15 cellular contexts compared by ENCODE assay signal in the genomic region with DNA sequence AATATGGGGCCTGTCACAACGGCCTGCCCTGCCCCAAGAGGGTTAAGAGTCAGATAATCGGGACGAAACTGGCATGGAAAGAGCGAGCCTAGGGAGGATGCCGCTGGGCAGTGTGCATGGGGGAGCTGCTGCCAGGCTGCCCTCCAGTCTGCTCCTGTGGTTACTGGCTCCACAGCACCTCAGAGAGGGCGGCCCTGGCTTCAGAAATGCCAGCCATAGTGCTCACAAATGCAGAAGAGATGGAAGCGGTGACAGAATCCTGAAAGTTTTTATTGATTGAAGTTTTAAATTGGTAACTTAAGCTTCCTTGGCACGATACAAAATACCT. TPM values are rescaled to one million over a fixed set of nuclear protein-coding genes. Genes with fewer than 3 reads are reported as not detected.
DNase-seq lines count a peak whose midpoint lies in the region; ATAC-seq and TF ChIP-seq lines count a peak whose summit lies in the region.
"Had no signal": no experiment of that assay in that cellular context is flagged by ENCODE, and none has a peak within 500 bp of the region (broad histone marks: within the 10 kb centered on the region; RNA-seq: fewer than 3 reads in every experiment).

No MANE protein-coding gene starts in this region.

- DNase-seq in SK-N-SH = no peak
- no peak for DNase-seq in PC-3
- no peak for DNase-seq in endodermal cell
- no peak for DNase-seq in cardiac septum (ENCODE audit: low spot score)
- DNase-seq: KBM-7, NCI-H1092, NCI-H1694 treated with DMSO at 0.1 percent for 48 hours, NCI-H345, RPMI8226 had no signal

- no peaks in the 10 kb centered on the region for H3K27me3 ChIP-seq in SK-N-SH (ENCODE audit: insufficient read depth)
- no peaks in the 10 kb centered on the region for H3K27me3 ChIP-seq in PC-3 (ENCODE audit: low read length)
- H3K27me3 ChIP-seq in endodermal cell (ENCODE audit: control insufficient read depth, insufficient read depth, low read length, poor library complexity, severe bottlenecking) = no peaks in the 10 kb centered on the region
- H3K27me3 ChIP-seq in parathyroid adenoma (ENCODE audit: control insufficient read depth, insufficient read depth, low read length) = no peaks in the 10 kb centered on the region

- no peak for TF ChIP-seq EP300 in SK-N-SH (IDR thresholded peaks at IDR 0.05; ENCODE audit: borderline replicate concordance in 1 of 2, low read depth in 1 of 2, low read length in 1 of 2)

- CTCF ChIA-PET in SK-N-SH (lab: Yijun Ruan, JAX) = interaction anchor here (0.7 to 4.2 kb wide), 16 partner anchors 9 to 392 kb away, joined by 3 to 29 read pairs (median 4); a partner anchor contains a TSS
- CTCF ChIA-PET in PC-3 (lab: Charles Lee) = no interaction called here

- no peak overlapping the region for H3K4me3 Mint-ChIP-seq in endodermal cell

- no TSS peak for BruUV-seq in PC-3 (replicated peaks; lab: Mats Ljungman, UMichigan)

- H3F3A ChIP-seq in SK-N-SH (replicated peaks; ENCODE audit: insufficient read depth) (peaks cover 10% of the 10 kb centered on the region), PC-3 (ENCODE audit: low read length, unreplicated experiment) (no peaks in the 10 kb centered on the region)

- WGBS in SK-N-SH (ENCODE audit: low lambda C conversion rate) = 91% methylated on average over 8 of the region's 8 CpGs
- 95 to 100% methylated on average over 3 to 8 of the region's 8 CpGs for WGBS in endodermal cell (ENCODE audit: insufficient coverage in 1 of 2, insufficient read length in 1 of 2), 2 experiments

- H4K20me1 ChIP-seq in SK-N-SH (ENCODE audit: insufficient read depth) = no peaks in the 10 kb centered on the region
- H4K20me1 ChIP-seq in PC-3 (ENCODE audit: low read length) = no peaks in the 10 kb centered on the region

- intact Hi-C loops in PC-3 (cut with micrococcal nuclease) = loop anchor here (1.0 to 10.0 kb wide), 5 partner anchors 40 to 210 kb away; a partner anchor contains a TSS
- intact Hi-C loops in cardiac septum (cut with DNase I) = loop anchor here (5.0 kb wide), 1 partner anchor 210 kb away; no protein-coding TSS in a partner anchor

- H3K4me3 ChIP-seq in SK-N-SH (ENCODE audit: low read depth in 2 of 2, low read length in 1 of 2) (no peak overlapping the region), PC-3 (ENCODE audit: low read length) (no peak overlapping the region), endodermal cell (ENCODE audit: low read length) (no peak overlapping the region), parathyroid adenoma (ENCODE audit: low read depth, low read length) (no peak overlapping the region)

- H3K9ac ChIP-seq in SK-N-SH (no peak overlapping the region), PC-3 (ENCODE audit: low read length) (no peak overlapping the region), endodermal cell (ENCODE audit: extremely low read depth, low read length, poor library complexity, severe bottlenecking) (no peak overlapping the region), parathyroid adenoma (no peak overlapping the region)

- no peak for TF ChIP-seq RAD21 in SK-N-SH (IDR thresholded peaks at IDR 0.05; ENCODE audit: low read length)

- H3K27ac ChIP-seq in SK-N-SH (ENCODE audit: low read depth in 2 of 2, low read length in 1 of 2) (no peak overlapping the region), PC-3 (ENCODE audit: low read length) (no peak overlapping the region), endodermal cell (ENCODE audit: low read depth, low read length) (no peak overlapping the region), parathyroid adenoma (peak overlapping the region; percentile 64)
- H3K27ac ChIP-seq: 22Rv1, C4-2B had no signal

- H3K4me1 Mint-ChIP-seq in endodermal cell = peaks cover 36% of the 10 kb centered on the region

- H3K36me3 ChIP-seq in SK-N-SH (replicated peaks in 1 of 2; ENCODE audit: control insufficient read depth in 1 of 2, insufficient read depth in 2 of 2, low read length in 1 of 2) (peaks cover 39 to 53% of the 10 kb centered on the region in 2 experiments), PC-3 (ENCODE audit: low read depth, low read length) (peaks cover 30% of the 10 kb centered on the region), endodermal cell (ENCODE audit: control insufficient read depth, insufficient read depth, low read length) (peaks cover 52% of the 10 kb centered on the region), parathyroid adenoma (ENCODE audit: control insufficient read depth, insufficient read depth, low read length) (no peaks in the 10 kb centered on the region)

- H3K9me3 Mint-ChIP-seq in endodermal cell = no peaks in the 10 kb centered on the region

- no peak overlapping the region for H3K4me2 ChIP-seq in SK-N-SH
- no peak overlapping the region for H3K4me2 ChIP-seq in PC-3 (ENCODE audit: low read length)
- peak overlapping the region; percentile 17 for H3K4me2 ChIP-seq in parathyroid adenoma (ENCODE audit: low read length)

- ATAC-seq in SK-N-SH treated with all-trans-retinoic acid at 6 μM for 48 hours (peak; percentile 42), PC-3 (peak; percentile 33), GM19397 (IDR thresholded peaks at IDR 0.05; ENCODE audit: unreplicated experiment) (no peak), GM18498 (IDR thresholded peaks at IDR 0.05; ENCODE audit: unreplicated experiment) (no peak)

- H3K9me3 ChIP-seq in SK-N-SH (no peaks in the 10 kb centered on the region), PC-3 (ENCODE audit: low read length) (no peaks in the 10 kb centered on the region), endodermal cell (ENCODE audit: control insufficient read depth, low read length) (no peaks in the 10 kb centered on the region), parathyroid adenoma (ENCODE audit: control insufficient read depth, low read length) (no peaks in the 10 kb centered on the region)

- H3K9me2 ChIP-seq in SK-N-SH (no peaks in the 10 kb centered on the region), PC-3 (replicated peaks; ENCODE audit: low read length) (no peaks in the 10 kb centered on the region)

- H2AFZ ChIP-seq in SK-N-SH (ENCODE audit: low read depth) (no peak overlapping the region), PC-3 (ENCODE audit: low read length) (no peak overlapping the region), parathyroid adenoma (peak overlapping the region; percentile 24)

- TF ChIP-seq CTCF in SK-N-SH (IDR thresholded peaks at IDR 0.05) = no peak
- no peak for TF ChIP-seq CTCF in PC-3 (conservative IDR thresholded peaks at IDR 0.05; ENCODE audit: low read depth, low read length)
- no peak for TF ChIP-seq CTCF in endodermal cell (conservative IDR thresholded peaks at IDR 0.05)
- no peak for TF ChIP-seq CTCF in parathyroid adenoma (IDR thresholded peaks at IDR 0.05)

- peak overlapping the region; percentile 40 for H3K27ac Mint-ChIP-seq in endodermal cell

- no peaks in the 10 kb centered on the region for H3K27me3 Mint-ChIP-seq in endodermal cell (ENCODE audit: insufficient read depth)

- H3K4me1 ChIP-seq in SK-N-SH (ENCODE audit: control insufficient read depth in 1 of 2, insufficient read depth in 2 of 2, low read depth in 1 of 2, low read length in 1 of 2) (peaks cover 4 to 46% of the 10 kb centered on the region in 2 experiments; a peak in 3 of 4 replicates), PC-3 (ENCODE audit: insufficient read depth, low read length) (no peaks in the 10 kb centered on the region), endodermal cell (ENCODE audit: control insufficient read depth, insufficient read depth, low read length) (peaks cover 18% of the 10 kb centered on the region), parathyroid adenoma (peaks cover 6% of the 10 kb centered on the region)

- peaks cover 33% of the 10 kb centered on the region for H3K36me3 Mint-ChIP-seq in endodermal cell (ENCODE audit: low read depth)

- H3K79me2 ChIP-seq in SK-N-SH (ENCODE audit: insufficient read depth) (peaks cover 64% of the 10 kb centered on the region; the same call in 1 of the 2 replicates), PC-3 (ENCODE audit: low read length) (0 out of 2 replicates have a peak, but pooled peaks cover 2% of the 10 kb centered on the region), parathyroid adenoma (peaks cover 14% of the 10 kb centered on the region)

- POLR2A ChIA-PET in SK-N-SH (lab: Yijun Ruan, JAX) = no interaction called here
- POLR2A ChIA-PET in PC-3 (lab: Charles Lee; ENCODE audit: unreplicated experiment) = no interaction called here

TF ChIP-seq in SK-N-SH treated with all-trans-retinoic acid at 6 μM for 48 hours, 23 proteins besides CTCF, POLR2A, EP300 and RAD21 (continues in another document):
- TF ChIP-seq GLIS3 (CRISPR knock-in tag; IDR thresholded peaks at IDR 0.05) = no peak
- TF ChIP-seq, protein P1, sequence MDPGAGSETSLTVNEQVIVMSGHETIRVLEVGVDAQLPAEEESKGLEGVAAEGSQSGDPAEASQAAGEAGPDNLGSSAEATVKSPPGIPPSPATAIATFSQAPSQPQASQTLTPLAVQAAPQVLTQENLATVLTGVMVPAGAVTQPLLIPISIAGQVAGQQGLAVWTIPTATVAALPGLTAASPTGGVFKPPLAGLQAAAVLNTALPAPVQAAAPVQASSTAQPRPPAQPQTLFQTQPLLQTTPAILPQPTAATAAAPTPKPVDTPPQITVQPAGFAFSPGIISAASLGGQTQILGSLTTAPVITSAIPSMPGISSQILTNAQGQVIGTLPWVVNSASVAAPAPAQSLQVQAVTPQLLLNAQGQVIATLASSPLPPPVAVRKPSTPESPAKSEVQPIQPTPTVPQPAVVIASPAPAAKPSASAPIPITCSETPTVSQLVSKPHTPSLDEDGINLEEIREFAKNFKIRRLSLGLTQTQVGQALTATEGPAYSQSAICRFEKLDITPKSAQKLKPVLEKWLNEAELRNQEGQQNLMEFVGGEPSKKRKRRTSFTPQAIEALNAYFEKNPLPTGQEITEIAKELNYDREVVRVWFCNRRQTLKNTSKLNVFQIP (CRISPR knock-in tag; IDR thresholded peaks at IDR 0.05; ENCODE audit: borderline replicate concordance, low read depth) = no peak

TF ChIP-seq in SK-N-SH, 30 proteins besides CTCF, POLR2A, EP300 and RAD21 (continues in another document):
- TF ChIP-seq RFX5 (IDR thresholded peaks at IDR 0.05; ENCODE audit: low read length) = no peak
- no peak for TF ChIP-seq CHD2 (IDR thresholded peaks at IDR 0.05; ENCODE audit: low read length, partially characterized antibody)
- TF ChIP-seq RCOR1 (IDR thresholded peaks at IDR 0.05; ENCODE audit: low read length) = no peak
- no peak for TF ChIP-seq NRF1 (IDR thresholded peaks at IDR 0.05; ENCODE audit: low read depth, low read length)
- TF ChIP-seq, protein P2, sequence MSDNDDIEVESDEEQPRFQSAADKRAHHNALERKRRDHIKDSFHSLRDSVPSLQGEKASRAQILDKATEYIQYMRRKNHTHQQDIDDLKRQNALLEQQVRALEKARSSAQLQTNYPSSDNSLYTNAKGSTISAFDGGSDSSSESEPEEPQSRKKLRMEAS (IDR thresholded peaks at IDR 0.05; ENCODE audit: low read depth) = no peak
- no peak for TF ChIP-seq YY1 (IDR thresholded peaks at IDR 0.05; ENCODE audit: low read depth)

RNA-seq across cellular contexts. Expression of a gene that starts 57.9 kb away (rescaled TPM):
- polyA plus RNA-seq in SK-N-SH (2012; rRNA removed) = 16.8 and 16.9 TPM in 2 replicates
- 21.7 and 25.1 TPM in 2 replicates for polyA plus RNA-seq in SK-N-SH (2012; cell fraction: cytosol; rRNA removed)
- 19.8 and 23.8 TPM in 2 replicates for polyA plus RNA-seq in SK-N-SH (2012; cell fraction: nucleus; rRNA removed)
- 16.5 and 23.0 TPM in 2 replicates for total RNA-seq in PC-3 (2014; rRNA removed)
- total RNA-seq in endodermal cell = 10 to 100 TPM; 47.3 to 47.5 TPM
- 39.5 TPM for polyA plus RNA-seq in endodermal cell (2013, experiment 1 of 2)
- polyA plus RNA-seq in endodermal cell (2013, experiment 2 of 2) = 32.1 TPM
- 65.9 TPM for total RNA-seq in cardiac septum

Comparison
In these comparisons a context has a peak if more than half of its experiments do, and no peak if none do; other contexts are left out.
1. ATAC-seq: peak in SK-N-SH treated with all-trans-retinoic acid at 6 μM for 48 hours (single experiment) and PC-3 (single experiment); none in GM19397 (single experiment) and GM18498 (single experiment).